ENCODE assay signal across 1 cellular context in genomic region chr4:167032876-167033275, GRCh38.
TF ChIP-seq lines count a peak whose summit lies in the region.

No MANE protein-coding gene starts in this region.

TF ChIP-seq in IMR-90, 13 proteins besides CTCF, POLR2A, EP300 and RAD21 (continued from another document):
- TF ChIP-seq FOS (IDR thresholded peaks at IDR 0.05; ENCODE audit: low read depth, low read length): no peak
- TF ChIP-seq MAZ (IDR thresholded peaks at IDR 0.05; ENCODE audit: borderline replicate concordance, low read depth, low read length): no peak
- TF ChIP-seq RFX5 (IDR thresholded peaks at IDR 0.05; ENCODE audit: low read depth, low read length): no peak
- TF ChIP-seq CHD1 (IDR thresholded peaks at IDR 0.05; ENCODE audit: low read depth, low read length): no peak
